8 cellular contexts compared by ENCODE assay signal in the genomic region with DNA sequence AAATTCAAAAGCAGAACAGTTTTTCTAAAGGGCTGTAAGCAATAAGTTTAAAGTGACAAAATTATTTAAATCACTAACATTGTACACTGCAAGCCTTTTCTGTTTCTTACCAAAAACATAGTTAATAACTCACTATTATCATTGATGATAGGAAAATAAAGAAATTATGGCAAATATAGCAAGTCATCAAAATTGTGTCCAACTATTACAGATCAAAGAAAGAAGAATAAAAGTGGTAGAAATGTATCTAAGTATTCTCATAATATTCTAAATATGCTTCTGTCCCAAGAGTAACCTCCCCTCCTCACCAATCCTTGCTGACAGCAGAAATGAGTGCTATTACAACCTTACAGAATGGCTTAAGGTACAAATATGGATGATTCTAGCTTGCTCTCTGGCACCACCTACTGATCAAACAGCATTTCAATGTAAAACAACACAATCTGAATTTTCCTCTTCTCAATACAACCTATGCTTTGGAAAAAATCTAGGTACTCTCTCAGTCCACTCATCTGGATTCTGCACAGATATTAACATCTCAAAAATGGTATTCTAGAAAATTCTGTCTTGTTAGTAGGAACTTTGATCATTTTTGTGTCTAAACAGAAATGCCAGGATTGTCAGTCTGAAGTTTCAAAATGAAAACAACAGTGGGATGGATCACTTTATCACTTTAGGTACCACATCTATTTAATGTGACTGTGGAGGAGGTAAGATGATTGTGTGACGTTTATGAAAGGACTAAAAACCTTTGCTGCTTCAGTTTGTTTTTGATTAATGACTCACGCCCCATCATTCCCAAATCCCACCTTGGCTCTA. TPM values are rescaled to one million over a fixed set of nuclear protein-coding genes. Genes with fewer than 3 reads are reported as not detected.
DNase-seq lines count a peak whose midpoint lies in the region; ATAC-seq and TF ChIP-seq lines count a peak whose summit lies in the region.

No MANE protein-coding gene starts in this region.

- H3K4me1 ChIP-seq in Karpas-422 (ENCODE audit: low read length) = no peaks in the 10 kb centered on the region
- H3K4me1 ChIP-seq in RWPE2 (ENCODE audit: insufficient read depth, poor library complexity, severe bottlenecking) = no peaks in the 10 kb centered on the region

- no peak overlapping the region for H2AFZ ChIP-seq in Karpas-422 (ENCODE audit: low read length)

- H3K27me3 Mint-ChIP-seq in nephron (ENCODE audit: low read depth) = no peaks in the 10 kb centered on the region

- peaks cover 57% of the 10 kb centered on the region for H3K36me3 Mint-ChIP-seq in nephron (ENCODE audit: low read depth)

- POLR2A ChIA-PET in GM10248 (lab: Yijun Ruan, JAX) = interaction anchor here (0.6 kb wide), 1 partner anchor 30 kb away, joined by 7 read pairs; no protein-coding TSS in a partner anchor

- no peak overlapping the region for H3K4me2 ChIP-seq in Karpas-422 (ENCODE audit: low read depth, low read length, poor library complexity, severe bottlenecking)

- no peaks in the 10 kb centered on the region for H3K9me2 ChIP-seq in Karpas-422 (replicated peaks; ENCODE audit: insufficient read depth, low read length)

- DNase-seq in AG09319 (ENCODE audit: extremely low read depth, low read depth) (peak; percentile 5), GM10248 (ENCODE audit: extremely low spot score) (peak; percentile 65), Karpas-422 (peak; percentile 76), RWPE2 (ENCODE audit: low spot score) (no peak), epithelial cell of proximal tubule (ENCODE audit: low read depth) (peak; percentile 7)
- DNase-seq in stimulated activated naive CD4-positive, alpha-beta T cell treated with Interleukin-2 at 50 U/mL for 16 hours (lab: John Stamatoyannopoulos, UW) = no peak

- H3K27ac ChIP-seq in Karpas-422 (ENCODE audit: low read length) (no peak overlapping the region), RWPE2 (ENCODE audit: poor library complexity, severe bottlenecking) (no peak overlapping the region)

- H3K36me3 ChIP-seq in Karpas-422 (ENCODE audit: insufficient read depth, low read length) = 0 out of 2 replicates have a peak, but pooled peaks cover 2% of the 10 kb centered on the region
- peaks cover 17% of the 10 kb centered on the region; the same call in 1 of the 2 replicates for H3K36me3 ChIP-seq in RWPE2 (ENCODE audit: low read depth)

- ATAC-seq in RWPE2 (ENCODE audit: low read depth) (peak; percentile 75), HG03095 (IDR thresholded peaks at IDR 0.05; ENCODE audit: unreplicated experiment) (no peak)

- H3K4me3 ChIP-seq in Karpas-422 (ENCODE audit: low read length) (no peak overlapping the region), RWPE2 (ENCODE audit: severe bottlenecking) (no peak overlapping the region), epithelial cell of proximal tubule (ENCODE audit: low read depth, low read length) (no peak overlapping the region)

- TF ChIP-seq CTCF in AG09319 (IDR thresholded peaks at IDR 0.05; ENCODE audit: low read depth, low read length) = peak; percentile 91
- TF ChIP-seq CTCF in GM10248 (IDR thresholded peaks at IDR 0.05; ENCODE audit: control extremely low read depth, extremely low read depth, low read depth, missing control alignments) = peak; percentile 76
- TF ChIP-seq CTCF in RWPE2 (IDR thresholded peaks at IDR 0.05; ENCODE audit: poor library complexity, severe bottlenecking) = peak; percentile 100
- peak; percentile 89 for TF ChIP-seq CTCF in epithelial cell of proximal tubule (conservative IDR thresholded peaks at IDR 0.05; ENCODE audit: low read depth, low read length)
- peak; percentile 76 to 91 (median 89) for TF ChIP-seq CTCF in nephron (IDR thresholded peaks at IDR 0.05; ENCODE audit: unreplicated experiment in 3 of 3)

- CTCF ChIA-PET in GM10248 (lab: Yijun Ruan, JAX) = interaction anchor here (0.6 to 2.7 kb wide), 11 partner anchors 9 to 512 kb away, joined by 3 to 17 read pairs (median 4); no protein-coding TSS in a partner anchor

- H3K9me3 ChIP-seq in Karpas-422 (ENCODE audit: low read length) (no peaks in the 10 kb centered on the region), RWPE2 (ENCODE audit: severe bottlenecking) (no peaks in the 10 kb centered on the region)

- H3K4me1 Mint-ChIP-seq in nephron = no peaks in the 10 kb centered on the region

- no peak overlapping the region for H3K9ac ChIP-seq in Karpas-422 (ENCODE audit: low read length)

- H3K27ac Mint-ChIP-seq in nephron = no peak overlapping the region

- H4K20me1 ChIP-seq in Karpas-422 (ENCODE audit: insufficient read depth, low read depth, low read length) = no peaks in the 10 kb centered on the region

- no peak overlapping the region for H3K4me3 Mint-ChIP-seq in nephron

- H3K79me2 ChIP-seq in Karpas-422 (ENCODE audit: low read length) = 0 out of 2 replicates have a peak, but pooled peaks cover 2% of the 10 kb centered on the region

- no peaks in the 10 kb centered on the region for H3K9me3 Mint-ChIP-seq in nephron

- no peaks in the 10 kb centered on the region for H3K27me3 ChIP-seq in Karpas-422 (ENCODE audit: low read length)
- no peaks in the 10 kb centered on the region for H3K27me3 ChIP-seq in RWPE2 (ENCODE audit: insufficient read depth, poor library complexity, severe bottlenecking)

RNA-seq across cellular contexts. Expression of a gene that starts 40.9 kb away (rescaled TPM):
- total RNA-seq in Karpas-422 (2014; rRNA removed; shearing (Covaris generic); ENCODE audit: low replicate concordance) = 5.9 and 13.7 TPM in 2 replicates
- 54.3 and 66.4 TPM in 2 replicates for total RNA-seq in epithelial cell of proximal tubule

Comparison
In these comparisons a context has a peak if more than half of its experiments do, and no peak if none do; other contexts are left out.
1. DNase-seq: peak in AG09319 (single experiment), GM10248 (single experiment), Karpas-422 (single experiment) and epithelial cell of proximal tubule (single experiment); none in RWPE2 (single experiment) and stimulated activated naive CD4-positive, alpha-beta T cell treated with Interleukin-2 at 50 U/mL for 16 hours (single experiment).
2. Peak in every context shown above with its lines, with median percentiles within 50 percentile points of each other: CTCF ChIP-seq.